ENCODE assay signal across 15 cellular contexts in the genomic region with DNA sequence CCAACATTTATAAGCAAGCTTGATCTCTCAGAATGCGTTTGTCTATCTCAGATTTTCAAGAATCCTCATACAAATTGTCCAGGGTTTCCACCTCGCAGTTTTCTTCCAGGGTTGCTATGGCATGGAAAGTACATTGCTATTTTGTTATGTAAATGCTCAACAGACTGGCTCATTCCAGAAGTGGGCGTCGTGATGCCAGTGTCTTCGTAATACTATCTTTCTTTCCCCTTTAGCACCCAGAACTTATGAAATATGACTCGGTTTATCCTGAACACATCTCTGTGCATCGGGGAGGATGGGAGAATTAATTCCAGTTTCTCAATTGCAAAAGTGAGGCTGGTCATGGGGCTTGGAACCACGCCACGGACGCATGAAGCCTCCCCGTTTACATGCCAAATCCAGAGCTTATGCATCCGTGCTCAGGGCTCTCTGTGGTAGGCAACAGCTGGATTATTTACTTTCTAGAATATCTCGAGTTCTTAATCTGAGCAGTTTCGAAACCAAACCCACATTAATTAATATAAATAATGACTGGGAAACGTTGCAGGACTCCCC.
DNase-seq lines count a peak whose midpoint lies in the region; ATAC-seq, FAIRE-seq and TF ChIP-seq lines count a peak whose summit lies in the region.
"Had no signal": no experiment of that assay in that cellular context is flagged by ENCODE, and none has a peak within 500 bp of the region (broad histone marks: within the 10 kb centered on the region; RNA-seq: fewer than 3 reads in every experiment).

No MANE protein-coding gene starts in this region.

- H3K27ac ChIP-seq in right cardiac atrium (ENCODE audit: low read length) (no peak overlapping the region), trophoblast cell (ENCODE audit: low read depth, low read length) (no peak overlapping the region)

- no peaks in the 10 kb centered on the region for H3K27me3 ChIP-seq in right cardiac atrium (ENCODE audit: control insufficient read depth, insufficient read depth)
- H3K27me3 ChIP-seq in trophoblast cell (ENCODE audit: insufficient read depth, low read length): no peaks in the 10 kb centered on the region

- ATAC-seq in Right ventricle myocardium superior (ENCODE audit: poor library complexity): peak; percentile 33
- no peak for ATAC-seq in Right ventricle myocardium inferior
- no peak for ATAC-seq in right cardiac atrium

- H3K4me1 ChIP-seq in right cardiac atrium (ENCODE audit: control insufficient read depth, insufficient read depth, low read length) (no peaks in the 10 kb centered on the region), trophoblast cell (ENCODE audit: control insufficient read depth in 1 of 2, insufficient read depth in 2 of 2, low read length in 2 of 2) (peaks cover 0 to 2% of the 10 kb centered on the region in 2 experiments)

- peaks cover 11% of the 10 kb centered on the region for H3K79me1 ChIP-seq in trophoblast cell (ENCODE audit: low read length)

- H2AFZ ChIP-seq in trophoblast cell (ENCODE audit: insufficient read depth, low read length, poor library complexity): no peak overlapping the region

- H3K9ac ChIP-seq in trophoblast cell (ENCODE audit: low read length): no peak overlapping the region

- no peak overlapping the region for H2BK5ac ChIP-seq in trophoblast cell (ENCODE audit: low read depth, low read length, poor library complexity)

- DNase-seq in Right ventricle myocardium superior (peak; percentile 71), Right ventricle myocardium inferior (ENCODE audit: missing footprints) (no peak), right cardiac atrium (peak; percentile 51 to 81 (median 72)), trophoblast cell (no peak), amniotic stem cell (lab: John Stamatoyannopoulos, UW) (no peak), GM12892 (ENCODE audit: insufficient read length) (no peak), A172 (ENCODE audit: low spot score) (no peak)
- no peak for DNase-seq in activated CD4-positive, CD25-positive, alpha-beta regulatory T cell (lab: John Stamatoyannopoulos, UW)
- DNase-seq: activated naive CD4-positive, alpha-beta T cell treated with anti-CD3 and anti-CD28 coated beads, Interleukin-2, amount 50 U/mL, for 16 hours; activated T-cell treated with anti-CD3 and anti-CD28 coated beads, Interleukin-2, amount 50 U/mL, for 48 hours; CD4-positive, CD25-positive, alpha-beta regulatory T cell; NCI-H69; nephron progenitor cell; T-helper 2 cell had no signal

- no peak overlapping the region for H3K18ac ChIP-seq in trophoblast cell (ENCODE audit: low read length)

- H3K4me2 ChIP-seq in trophoblast cell (ENCODE audit: low read length): no peak overlapping the region

- intact Hi-C loops in Right ventricle myocardium superior (cut with DNase I) (loop anchor here (5.0 kb wide), 2 partner anchors 268 to 1098 kb away; a partner anchor contains a TSS), Right ventricle myocardium inferior (cut with DNase I) (no loop called here), right cardiac atrium (cut with DNase I) (loop anchor here (5.0 to 10.0 kb wide), 4 partner anchors 110 to 1100 kb away; a partner anchor contains a TSS)

- TF ChIP-seq POLR2A in GM12892 (IDR thresholded peaks at IDR 0.05; ENCODE audit: low read depth, low read length): no peak

- no peak overlapping the region for H2BK120ac ChIP-seq in trophoblast cell (ENCODE audit: insufficient read depth, low read length, poor library complexity)

- no peaks in the 10 kb centered on the region for H3K79me2 ChIP-seq in trophoblast cell (ENCODE audit: control insufficient read depth, insufficient read depth, low read length, poor library complexity)

- no peak overlapping the region for H4K8ac ChIP-seq in trophoblast cell (ENCODE audit: low read depth, low read length)

- H3K36me3 ChIP-seq in trophoblast cell (ENCODE audit: control insufficient read depth in 1 of 2, insufficient read depth in 2 of 2, low read length in 2 of 2): no peaks in the 10 kb centered on the region

- H4K91ac ChIP-seq in trophoblast cell (ENCODE audit: low read depth, low read length): peak overlapping the region; percentile 61

- no peak overlapping the region for H3K4ac ChIP-seq in trophoblast cell (ENCODE audit: low read depth, low read length)

- FAIRE-seq in GM12892 (lab: Jason Lieb, UNC): no peak
- FAIRE-seq: A204.1 had no signal

- 53% methylated on average over 15 of the region's 15 CpGs for WGBS in right cardiac atrium
- no CpG with 5 or more reads among the region's 15 CpGs for WGBS in trophoblast cell (ENCODE audit: extremely low coverage, insufficient coverage, insufficient read length)

- no peak overlapping the region for H2AK5ac ChIP-seq in trophoblast cell (ENCODE audit: low read length)

- peak overlapping the region; percentile 69 for H2BK12ac ChIP-seq in trophoblast cell (ENCODE audit: low read length)

- no peak overlapping the region for H3K4me3 ChIP-seq in right cardiac atrium (ENCODE audit: low read length)
- H3K4me3 ChIP-seq in trophoblast cell (ENCODE audit: low read depth, low read length): no peak overlapping the region

- no peak overlapping the region for H4K12ac ChIP-seq in trophoblast cell (ENCODE audit: low read depth, low read length)

- H3K23ac ChIP-seq in trophoblast cell (ENCODE audit: low read length): no peak overlapping the region

- H3K9me3 ChIP-seq in right cardiac atrium (ENCODE audit: control insufficient read depth, low read length) (no peaks in the 10 kb centered on the region), trophoblast cell (ENCODE audit: insufficient read depth, low read depth, low read length) (no peaks in the 10 kb centered on the region)

- H3K14ac ChIP-seq in trophoblast cell (ENCODE audit: low read length): no peak overlapping the region

Comparison
In these comparisons a context has a peak if more than half of its experiments do, and no peak if none do; other contexts are left out.
1. DNase-seq: peak in Right ventricle myocardium superior (single experiment) and right cardiac atrium (3 of 3); none in Right ventricle myocardium inferior (single experiment), trophoblast cell (0 of 2), amniotic stem cell (single experiment), activated CD4-positive, CD25-positive, alpha-beta regulatory T cell (0 of 4), GM12892 (single experiment) and A172 (single experiment).